Comparison of ENCODE assay signal across 15 cellular contexts in the genomic region with DNA sequence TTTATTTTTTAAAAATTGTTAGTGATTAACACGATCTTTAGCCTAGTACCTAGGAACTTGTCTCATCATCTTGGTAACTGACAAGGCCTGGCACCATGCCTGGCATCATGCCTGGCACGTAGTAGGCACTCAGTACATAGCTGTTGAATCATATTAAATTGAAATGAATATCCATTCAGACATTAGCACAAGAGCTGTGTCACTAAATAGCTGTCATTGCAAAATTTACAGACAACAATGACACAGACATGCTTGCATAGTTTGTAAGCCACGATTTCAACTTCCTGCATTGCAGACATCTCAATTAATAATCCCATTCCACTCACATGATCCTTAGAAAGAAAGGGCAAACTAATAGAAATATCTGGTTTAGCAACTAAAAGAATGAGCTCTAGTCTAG. TPM values are rescaled to one million over a fixed set of nuclear protein-coding genes. Genes with fewer than 3 reads are reported as not detected.
DNase-seq lines count a peak whose midpoint lies in the region; TF ChIP-seq lines count a peak whose summit lies in the region.
"Had no signal": no experiment of that assay in that cellular context is flagged by ENCODE, and none has a peak within 500 bp of the region (broad histone marks: within the 10 kb centered on the region; RNA-seq: fewer than 3 reads in every experiment).

No MANE protein-coding gene starts in this region.

- H4K20me1 ChIP-seq in KMS-11 (ENCODE audit: insufficient read depth) (no peaks in the 10 kb centered on the region), mammary epithelial cell (ENCODE audit: insufficient read depth, low read length) (no peaks in the 10 kb centered on the region)

- H2AFZ ChIP-seq in KMS-11 (ENCODE audit: low read depth) (no peak overlapping the region), mammary epithelial cell (ENCODE audit: low read depth, low read length) (peak overlapping the region; percentile 12)

- H3K36me3 ChIP-seq in KMS-11 (ENCODE audit: insufficient read depth) (no peaks in the 10 kb centered on the region), mammary epithelial cell (ENCODE audit: insufficient read depth, low read length) (no peaks in the 10 kb centered on the region)

- H3K9me3 Mint-ChIP-seq in activated naive CD4-positive, alpha-beta T cell treated with anti-CD3 and anti-CD28 coated beads for 36 hours, result no peaks in the 10 kb centered on the region
- H3K9me3 Mint-ChIP-seq: neural crest cell; stimulated activated naive CD8-positive, alpha-beta T cell treated with anti-CD3 and anti-CD28 coated beads, Interleukin-15, Interleukin-2, amounts not matched to agents 100 ng/mL and 50 ng/mL, for 24 hours; T-helper 2 cell treated with Interferon-gamma antibody and Interleukin-4, amounts not matched to agents 5 μg/mL and 100 μg/mL, for 36 hours had no signal

- H3K79me2 ChIP-seq in KMS-11 (ENCODE audit: insufficient read depth, low read depth) (no peaks in the 10 kb centered on the region), mammary epithelial cell (ENCODE audit: insufficient read depth, low read length) (no peaks in the 10 kb centered on the region)

- no peak overlapping the region for H3K9ac ChIP-seq in KMS-11
- H3K9ac ChIP-seq in mammary epithelial cell (ENCODE audit: insufficient read depth, low read length), result no peak overlapping the region

- H3K27ac ChIP-seq in AG04450 (ENCODE audit: low read depth, low read length) (peak overlapping the region; percentile 58), KMS-11 (peak overlapping the region; percentile 12; the same call in 1 of the 2 replicates), mammary epithelial cell (ENCODE audit: insufficient read depth, low read depth, low read length) (peak overlapping the region; percentile 41)

- intact Hi-C loops in mammary epithelial cell (cut with micrococcal nuclease), result loop anchor here (1.0 to 5.0 kb wide), 2 partner anchors 15 to 57 kb away; a partner anchor contains a TSS
- intact Hi-C loops in activated naive CD4-positive, alpha-beta T cell treated with anti-CD3 and anti-CD28 coated beads for 36 hours (cut with micrococcal nuclease), result no loop called here

- H3K4me3 ChIP-seq in AG04450 (ENCODE audit: low read depth, low read length) (no peak overlapping the region), KMS-11 (IDR thresholded peaks at IDR 0.05; ENCODE audit: insufficient read depth, low read depth, low read length) (no peak overlapping the region), mammary epithelial cell (replicated peaks in 1 of 3; ENCODE audit: insufficient read depth in 1 of 3, low read depth in 2 of 3, low read length in 3 of 3) (no peak overlapping the region)

- H3K4me3 Mint-ChIP-seq in activated naive CD4-positive, alpha-beta T cell treated with anti-CD3 and anti-CD28 coated beads for 36 hours, result no peak overlapping the region
- H3K4me3 Mint-ChIP-seq: B cell; neural crest cell; stimulated activated naive CD8-positive, alpha-beta T cell treated with anti-CD3 and anti-CD28 coated beads, Interleukin-15, Interleukin-2, amounts not matched to agents 100 ng/mL and 50 ng/mL, for 24 hours; T-helper 2 cell treated with Interferon-gamma antibody and Interleukin-4, amounts not matched to agents 5 μg/mL and 100 μg/mL, for 36 hours had no signal

- H3K4me1 Mint-ChIP-seq in activated naive CD4-positive, alpha-beta T cell treated with anti-CD3 and anti-CD28 coated beads for 36 hours (ENCODE audit: low read depth), result no peaks in the 10 kb centered on the region
- H3K4me1 Mint-ChIP-seq: B cell, neural crest cell had no signal

- POLR2A ChIA-PET in AG04450 (lab: Yijun Ruan, JAX), result interaction anchor here (1.0 to 1.1 kb wide), 2 partner anchors 11 to 157 kb away, joined by 4 to 9 read pairs; no protein-coding TSS in a partner anchor

- in situ Hi-C loops in mammary epithelial cell (cut with MboI; ENCODE audit: low sequenced_read_pairs in 2 of 2), result no loop called here

- dilution Hi-C loops in mammary epithelial cell (cut with HindIII; ENCODE audit: low sequenced_read_pairs), result no loop called here

- no peak overlapping the region for H3K27ac Mint-ChIP-seq in activated naive CD4-positive, alpha-beta T cell treated with anti-CD3 and anti-CD28 coated beads for 36 hours
- H3K27ac Mint-ChIP-seq: B cell; stimulated activated naive CD8-positive, alpha-beta T cell treated with anti-CD3 and anti-CD28 coated beads, Interleukin-15, Interleukin-2, amounts not matched to agents 100 ng/mL and 50 ng/mL, for 24 hours; T-helper 2 cell treated with Interferon-gamma antibody and Interleukin-4, amounts not matched to agents 5 μg/mL and 100 μg/mL, for 36 hours had no signal

- H3K9me3 ChIP-seq in AG04450 (ENCODE audit: control insufficient read depth, insufficient read depth, low read length) (no peaks in the 10 kb centered on the region), mammary epithelial cell (replicated peaks; ENCODE audit: insufficient read depth, low read length) (no peaks in the 10 kb centered on the region)

- CTCF ChIA-PET in AG04450 (lab: Charles Lee) (interaction anchor here (1.3 to 2.2 kb wide), 3 partner anchors 9 to 105 kb away, joined by 4 to 14 read pairs (median 7); no protein-coding TSS in a partner anchor), mammary epithelial cell (lab: Charles Lee; ENCODE audit: low non-redundant PET) (interaction anchor here (0.6 to 0.7 kb wide), 4 partner anchors 11 to 60 kb away, joined by 3 to 14 read pairs (median 6); a partner anchor contains a TSS)
- CTCF ChIA-PET in activated naive CD4-positive, alpha-beta T cell treated with anti-CD3 and anti-CD28 coated beads for 36 hours (lab: Charles Lee), result interaction anchor here (0.8 to 1.6 kb wide), 3 partner anchors 82 to 199 kb away, joined by 3 to 4 read pairs (median 3); a partner anchor contains a TSS

- H3K27me3 ChIP-seq in AG04450 (ENCODE audit: control insufficient read depth, insufficient read depth, low read length) (no peaks in the 10 kb centered on the region), KMS-11 (ENCODE audit: insufficient read depth, low read depth) (no peaks in the 10 kb centered on the region), mammary epithelial cell (ENCODE audit: insufficient read depth, low read length) (no peaks in the 10 kb centered on the region)

- TF ChIP-seq CTCF in AG04450 (IDR thresholded peaks at IDR 0.05; ENCODE audit: low read depth, low read length) (no peak), KMS-11 (conservative IDR thresholded peaks at IDR 0.05; ENCODE audit: low read depth, low read length) (no peak), mammary epithelial cell (conservative IDR thresholded peaks at IDR 0.05 in 1 of 2, IDR thresholded peaks at IDR 0.05 in 1 of 2; ENCODE audit: extremely low read depth in 1 of 2, insufficient read depth in 1 of 2, low read depth in 1 of 2, low read length in 2 of 2) (no peak)

- no peaks in the 10 kb centered on the region for H3K27me3 Mint-ChIP-seq in activated naive CD4-positive, alpha-beta T cell treated with anti-CD3 and anti-CD28 coated beads for 36 hours (ENCODE audit: low read depth)
- H3K27me3 Mint-ChIP-seq: B cell; stimulated activated naive CD8-positive, alpha-beta T cell treated with anti-CD3 and anti-CD28 coated beads, Interleukin-15, Interleukin-2, amounts not matched to agents 100 ng/mL and 50 ng/mL, for 24 hours had no signal

- no peaks in the 10 kb centered on the region for H3K36me3 Mint-ChIP-seq in activated naive CD4-positive, alpha-beta T cell treated with anti-CD3 and anti-CD28 coated beads for 36 hours (ENCODE audit: low read depth)

- WGBS in mammary epithelial cell (ENCODE audit: low coverage, missing lambda C conversion rate), result 21% methylated on average over 3 of the region's 3 CpGs

- H3K4me2 ChIP-seq in KMS-11, result peak overlapping the region; percentile 41; the same call in 1 of the 2 replicates
- peak overlapping the region; percentile 15 for H3K4me2 ChIP-seq in mammary epithelial cell (ENCODE audit: insufficient read depth, low read depth, low read length)

- peaks cover 15% of the 10 kb centered on the region for H3K4me1 ChIP-seq in KMS-11 (ENCODE audit: low read depth, poor library complexity, severe bottlenecking)
- H3K4me1 ChIP-seq in mammary epithelial cell (ENCODE audit: insufficient read depth, low read length), result peaks cover 26% of the 10 kb centered on the region

- BruUV-seq in mammary epithelial cell (replicated peaks; lab: Mats Ljungman, UMichigan), result no TSS peak

- DNase-seq in AG04450 (ENCODE audit: low read depth, low spot score) (no peak), mammary epithelial cell (peak; percentile 71), lung microvascular endothelial cell (ENCODE audit: low read depth in 2 of 2) (peak; percentile 25 to 54), nucleus accumbens (lab: John Stamatoyannopoulos, UW) (no peak), middle frontal gyrus (ENCODE audit: extremely low spot score, low spot score) (no peak)
- DNase-seq in stimulated activated naive CD4-positive, alpha-beta T cell treated with Interleukin-2 at 50 U/mL for 16 hours (lab: John Stamatoyannopoulos, UW), result no peak
- no peak for DNase-seq in activated naive CD4-positive, alpha-beta T cell treated with anti-CD3 and anti-CD28 coated beads for 36 hours
- DNase-seq: amniotic stem cell; NCI-H1930; stimulated activated CD4-positive, alpha-beta T cell treated with anti-CD3 and anti-CD28 coated beads, Interleukin-2, amount 100 ng/mL, for 24 hours had no signal

RNA-seq across cellular contexts. Expression of a gene that starts 15.4 kb away (rescaled TPM):
- polyA plus RNA-seq in AG04450 (2011; rRNA removed), result 12.3 and 15.2 TPM in 2 replicates
- 14.0 and 14.9 TPM in 2 replicates for polyA minus RNA-seq in AG04450 (2011; rRNA and poly(A)+ RNA removed)
- 10 to 100 TPM; 14.7 to 34.1 TPM for total RNA-seq in mammary epithelial cell
- 4.5 TPM for polyA plus RNA-seq in mammary epithelial cell
- polyA minus RNA-seq in mammary epithelial cell, result 44.7 TPM
- 10.3 and 13.3 TPM in 2 replicates for total RNA-seq in lung microvascular endothelial cell
- total RNA-seq in activated naive CD4-positive, alpha-beta T cell treated with anti-CD3 and anti-CD28 coated beads for 36 hours, result 10 to 100 TPM; 16.3 to 17.2 TPM

RNA-seq across cellular contexts. Expression of a gene that starts 25.3 kb away (rescaled TPM):
- polyA plus RNA-seq in AG04450 (2011; rRNA removed), result 20.1 and 21.2 TPM in 2 replicates
- 41.8 and 44.9 TPM in 2 replicates for polyA minus RNA-seq in AG04450 (2011; rRNA and poly(A)+ RNA removed)
- total RNA-seq in mammary epithelial cell, result 10 to 100 TPM; 15.1 to 16.7 TPM
- polyA plus RNA-seq in mammary epithelial cell, result 21.5 TPM
- 89.2 TPM for polyA minus RNA-seq in mammary epithelial cell
- total RNA-seq in lung microvascular endothelial cell, result 17.7 and 22.6 TPM in 2 replicates
- 10 to 100 TPM; 13.2 to 13.3 TPM for total RNA-seq in activated naive CD4-positive, alpha-beta T cell treated with anti-CD3 and anti-CD28 coated beads for 36 hours

Comparison
In these comparisons a context has a peak if more than half of its experiments do, and no peak if none do; other contexts are left out.
1. DNase-seq: peak in mammary epithelial cell (single experiment) and lung microvascular endothelial cell (2 of 2); none in AG04450 (single experiment), nucleus accumbens (0 of 56), middle frontal gyrus (single experiment), stimulated activated naive CD4-positive, alpha-beta T cell treated with Interleukin-2 at 50 U/mL for 16 hours (single experiment) and activated naive CD4-positive, alpha-beta T cell treated with anti-CD3 and anti-CD28 coated beads for 36 hours (single experiment).
2. Peak in every context shown above with its lines, with median percentiles within 50 percentile points of each other: H3K27ac ChIP-seq.